ENCODE assay signal across 24 cellular contexts in the genomic region with DNA sequence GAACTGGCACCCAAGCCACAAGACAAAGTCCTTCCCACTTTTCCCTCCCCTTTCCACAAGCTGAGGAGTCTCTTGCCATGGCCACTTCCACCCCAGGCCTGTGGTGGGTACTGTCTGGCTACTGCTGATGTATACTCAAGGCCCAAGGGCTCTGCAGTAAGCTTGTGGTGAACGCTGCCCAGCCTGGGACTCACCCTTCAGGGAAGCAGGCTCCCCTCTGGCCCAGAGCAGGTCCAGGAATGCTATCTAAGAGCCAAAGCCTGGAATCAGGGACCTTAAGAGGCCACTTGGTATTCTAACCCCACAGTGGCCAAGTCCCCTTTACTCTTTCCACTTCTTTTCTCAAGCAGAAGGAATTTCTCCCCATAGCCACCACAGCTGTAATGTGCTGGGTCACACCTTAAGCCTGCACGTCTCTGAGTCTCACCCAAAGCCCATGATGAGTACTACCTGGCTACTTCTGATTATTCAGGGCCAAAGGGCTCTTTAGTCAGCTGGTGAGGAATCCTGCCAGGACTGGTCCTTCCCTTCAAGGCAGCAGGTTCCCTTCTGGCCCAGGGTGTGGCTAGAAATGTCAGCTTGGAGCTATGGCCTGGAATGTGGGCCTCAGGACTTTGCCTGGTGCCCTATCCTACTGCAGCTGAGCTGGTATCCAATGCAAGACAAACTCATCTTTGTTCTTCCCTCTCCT. TPM values are rescaled to one million over a fixed set of nuclear protein-coding genes. Genes with fewer than 3 reads are reported as not detected.
DNase-seq lines count a peak whose midpoint lies in the region; ATAC-seq and TF ChIP-seq lines count a peak whose summit lies in the region.
"Had no signal": no experiment of that assay in that cellular context is flagged by ENCODE, and none has a peak within 500 bp of the region (broad histone marks: within the 10 kb centered on the region; RNA-seq: fewer than 3 reads in every experiment).

No MANE protein-coding gene starts in this region.

- TF ChIP-seq POLR2A in upper lobe of left lung (IDR thresholded peaks at IDR 0.05): no peak

- no peak overlapping the region for H2AFZ ChIP-seq in mesenchymal stem cell (ENCODE audit: low read depth, low read length)

- no peak overlapping the region for H2BK12ac ChIP-seq in mesenchymal stem cell (ENCODE audit: low read length in 2 of 2)

- H3K9ac ChIP-seq in mesenchymal stem cell (ENCODE audit: low read length): no peak overlapping the region

- H3K9me3 Mint-ChIP-seq in activated T-cell treated with anti-CD3 and anti-CD28 coated beads, Interleukin-2, amount 50 U/mL, for 24 hours: peaks cover 12% of the 10 kb centered on the region
- H3K9me3 Mint-ChIP-seq in activated T-cell treated with anti-CD3 and anti-CD28 coated beads, Interleukin-2, amount 50 U/mL, for 72 hours: peaks cover 5 to 8% of the 10 kb centered on the region in 2 donors

- ATAC-seq in activated T-cell treated with anti-CD3 and anti-CD28 coated beads, Interleukin-2, amount 50 U/mL, for 72 hours (replicated peaks in 1 of 2): no peak
- no peak for ATAC-seq in upper lobe of left lung (ENCODE audit: low FRiP score in 2 of 2)
- ATAC-seq: activated CD8-positive, alpha-beta T cell treated with anti-CD3 and anti-CD28 coated beads, Interleukin-2, amount 10 ng/mL, durations not matched to agents 7 days and 5 days; gastroesophageal sphincter; natural killer cell; Panc1 had no signal

- H4K8ac ChIP-seq in mesenchymal stem cell (ENCODE audit: low read length): no peak overlapping the region

- H3K36me3 Mint-ChIP-seq in activated T-cell treated with anti-CD3 and anti-CD28 coated beads, Interleukin-2, amount 50 U/mL, for 24 hours (ENCODE audit: low read depth): peaks cover 52% of the 10 kb centered on the region
- H3K36me3 Mint-ChIP-seq in activated T-cell treated with anti-CD3 and anti-CD28 coated beads, Interleukin-2, amount 50 U/mL, for 72 hours (ENCODE audit: insufficient read depth in 2 of 2): peaks cover 20 to 43% of the 10 kb centered on the region in 2 donors

- no peak for DNase-seq in activated T-cell treated with anti-CD3 and anti-CD28 coated beads, Interleukin-2, amount 50 U/mL, for 24 hours
- DNase-seq in activated T-cell treated with anti-CD3 and anti-CD28 coated beads, Interleukin-2, amount 50 U/mL, for 72 hours: no peak
- DNase-seq in epithelial cell of esophagus (ENCODE audit: low read depth) (peak; percentile 86), mesenchymal stem cell (no peak), upper lobe of left lung (peak in 1 of 2 donors; percentile 83), mesenteric fat pad (ENCODE audit: low spot score) (no peak), NCI-H748 (lab: John Stamatoyannopoulos, UW; ENCODE audit: unreplicated experiment) (no peak), iPS-NIHi7 (ENCODE audit: extremely low spot score) (no peak)
- DNase-seq: activated CD4-positive, CD25-positive, alpha-beta regulatory T cell treated with anti-CD3 and anti-CD28 coated beads, Interleukin-2, amount 50 U/mL, for 72 hours; activated CD8-positive, alpha-beta T cell treated with anti-CD3 and anti-CD28 coated beads, Interleukin-2, amount 10 ng/mL, durations not matched to agents 7 days and 5 days; adrenal gland; brain microvascular endothelial cell; CD4-positive, alpha-beta T cell; effector memory CD4-positive, alpha-beta T cell; kidney; mesendoderm; natural killer cell; NCI-H510A; NK-92 treated with Interleukin-12 subunit alpha and Interleukin-12 subunit beta, amount 100 ng/mL, for 24 hours; stimulated activated naive CD4-positive, alpha-beta T cell treated with Interleukin-2 at 50 U/mL for 16 hours had no signal

- H2BK15ac ChIP-seq in mesenchymal stem cell (ENCODE audit: low read depth, poor library complexity, severe bottlenecking): no peak overlapping the region

- no peak overlapping the region for H2BK5ac ChIP-seq in mesenchymal stem cell (ENCODE audit: low read depth, low read length, poor library complexity, severe bottlenecking)

- no peak for TF ChIP-seq EP300 in upper lobe of left lung (IDR thresholded peaks at IDR 0.05)

- H3K9me3 ChIP-seq in mesenchymal stem cell (ENCODE audit: control insufficient read depth, low read length) (peaks cover 3% of the 10 kb centered on the region), upper lobe of left lung (no peaks in the 10 kb centered on the region)
- H3K9me3 ChIP-seq: adrenal gland had no signal

- H3K27ac ChIP-seq in mesenchymal stem cell (ENCODE audit: low read length, poor library complexity, severe bottlenecking) (no peak overlapping the region), upper lobe of left lung (peak overlapping the region in 3 of 4 donors; percentile 48 to 59 (median 55))
- H3K27ac ChIP-seq: 22Rv1, adrenal gland, brain microvascular endothelial cell, gastroesophageal sphincter, right atrium auricular region had no signal

- no peak overlapping the region for H3K23ac ChIP-seq in mesenchymal stem cell (ENCODE audit: low read length in 2 of 2)

- peak overlapping the region; percentile 8 for H4K91ac ChIP-seq in mesenchymal stem cell (ENCODE audit: low read length)

- H3K27me3 Mint-ChIP-seq in activated T-cell treated with anti-CD3 and anti-CD28 coated beads, Interleukin-2, amount 50 U/mL, for 24 hours: no peaks in the 10 kb centered on the region
- H3K27me3 Mint-ChIP-seq in activated T-cell treated with anti-CD3 and anti-CD28 coated beads, Interleukin-2, amount 50 U/mL, for 72 hours (ENCODE audit: low read depth): no peaks in the 10 kb centered on the region
- H3K27me3 Mint-ChIP-seq: CD4-positive, alpha-beta T cell had no signal

- H3K27ac Mint-ChIP-seq in activated T-cell treated with anti-CD3 and anti-CD28 coated beads, Interleukin-2, amount 50 U/mL, for 24 hours: peak overlapping the region; percentile 7
- H3K27ac Mint-ChIP-seq in activated T-cell treated with anti-CD3 and anti-CD28 coated beads, Interleukin-2, amount 50 U/mL, for 72 hours: no peak overlapping the region
- H3K27ac Mint-ChIP-seq: CD4-positive, alpha-beta T cell had no signal

- no peak for TF ChIP-seq CTCF in epithelial cell of esophagus (IDR thresholded peaks at IDR 0.05; ENCODE audit: insufficient read depth, low read depth, low read length, missing control alignments)
- no peak for TF ChIP-seq CTCF in upper lobe of left lung (IDR thresholded peaks at IDR 0.05)

- H3K4me2 ChIP-seq in mesenchymal stem cell (ENCODE audit: low read length, poor library complexity, severe bottlenecking): no peak overlapping the region

- H2BK120ac ChIP-seq in mesenchymal stem cell (ENCODE audit: low read depth, low read length): no peak overlapping the region

- H3K36me3 ChIP-seq in mesenchymal stem cell (ENCODE audit: control insufficient read depth in 1 of 2, insufficient read depth in 2 of 2, low read depth in 1 of 2, low read length in 2 of 2): peaks cover 0 to 4% of the 10 kb centered on the region in 2 experiments
- no peaks in the 10 kb centered on the region for H3K36me3 ChIP-seq in upper lobe of left lung
- H3K36me3 ChIP-seq: adrenal gland, gastroesophageal sphincter, right atrium auricular region had no signal

- H3K4me1 ChIP-seq in mesenchymal stem cell (ENCODE audit: control insufficient read depth, insufficient read depth, low read depth, low read length): no peaks in the 10 kb centered on the region
- H3K4me1 ChIP-seq in upper lobe of left lung: peaks cover 3 to 21% (median 14%) of the 10 kb centered on the region in 4 donors
- H3K4me1 ChIP-seq: right atrium auricular region had no signal

- H3K79me1 ChIP-seq in mesenchymal stem cell (replicated peaks; ENCODE audit: low read length, poor library complexity, severe bottlenecking): peaks cover 3% of the 10 kb centered on the region

- H3K4me1 Mint-ChIP-seq in activated T-cell treated with anti-CD3 and anti-CD28 coated beads, Interleukin-2, amount 50 U/mL, for 24 hours (ENCODE audit: low read depth): peaks cover 26% of the 10 kb centered on the region
- H3K4me1 Mint-ChIP-seq in activated T-cell treated with anti-CD3 and anti-CD28 coated beads, Interleukin-2, amount 50 U/mL, for 72 hours (ENCODE audit: low read depth): peaks cover 30% of the 10 kb centered on the region

- H3K4ac ChIP-seq in mesenchymal stem cell (ENCODE audit: low read depth in 1 of 2, low read length in 2 of 2): no peak overlapping the region

- WGBS in mesenchymal stem cell: 81% methylated on average over 2 of the region's 2 CpGs
- WGBS in upper lobe of left lung, 2 donors: 57 to 66% methylated on average over 1 to 2 of the region's 2 CpGs

- no peak overlapping the region for H3K14ac ChIP-seq in mesenchymal stem cell (ENCODE audit: low read length in 2 of 2)

- H2AK5ac ChIP-seq in mesenchymal stem cell (ENCODE audit: low read length, severe bottlenecking): no peak overlapping the region

- no peak overlapping the region for H3K18ac ChIP-seq in mesenchymal stem cell (ENCODE audit: low read depth in 1 of 2, low read length in 2 of 2)

- no peak overlapping the region for H3K4me3 Mint-ChIP-seq in activated T-cell treated with anti-CD3 and anti-CD28 coated beads, Interleukin-2, amount 50 U/mL, for 24 hours
- no peak overlapping the region for H3K4me3 Mint-ChIP-seq in activated T-cell treated with anti-CD3 and anti-CD28 coated beads, Interleukin-2, amount 50 U/mL, for 72 hours
- H3K4me3 Mint-ChIP-seq: activated CD8-positive, alpha-beta T cell treated with anti-CD3 and anti-CD28 coated beads, Interleukin-2, amount 10 ng/mL, durations not matched to agents 7 days and 5 days; CD4-positive, alpha-beta T cell; natural killer cell had no signal

- H3K27me3 ChIP-seq in mesenchymal stem cell (ENCODE audit: control insufficient read depth in 1 of 2, insufficient read depth in 1 of 2, low read length in 2 of 2) (no peaks in the 10 kb centered on the region), upper lobe of left lung (no peaks in the 10 kb centered on the region)
- H3K27me3 ChIP-seq: adrenal gland, brain microvascular endothelial cell, right atrium auricular region had no signal

- H3K4me3 ChIP-seq in epithelial cell of esophagus (ENCODE audit: low read length) (no peak overlapping the region), mesenchymal stem cell (ENCODE audit: insufficient read depth in 1 of 2, low read depth in 1 of 2, low read length in 2 of 2) (no peak overlapping the region), upper lobe of left lung (no peak overlapping the region)
- H3K4me3 ChIP-seq: adrenal gland, gastroesophageal sphincter, right atrium auricular region had no signal

RNA-seq across cellular contexts. Expression of gene PATL2, which starts 4.0 kb away (rescaled TPM):
- 10 to 100 TPM; 50.8 to 52.9 TPM for total RNA-seq in activated T-cell treated with anti-CD3 and anti-CD28 coated beads, Interleukin-2, amount 50 U/mL, for 72 hours
- 0.17 TPM for polyA plus RNA-seq in mesenchymal stem cell (2013, experiment 1 of 2)
- polyA plus RNA-seq in mesenchymal stem cell (2013, experiment 2 of 2): 0.48 TPM
- 10 to 100 TPM in 2 of 6 donors, 1 to 10 TPM in 4; 2.6 to 30.4 (median 7.8) TPM for total RNA-seq in upper lobe of left lung
- 2.2 TPM for total RNA-seq in mesenteric fat pad

RNA-seq across cellular contexts. Expression of gene B2M, which starts 4.2 kb away (rescaled TPM):
- total RNA-seq in activated T-cell treated with anti-CD3 and anti-CD28 coated beads, Interleukin-2, amount 50 U/mL, for 72 hours: 1,000 to 10,000 TPM; 5,611 to 6,275 TPM
- 2,564 TPM for polyA plus RNA-seq in mesenchymal stem cell (2013, experiment 1 of 2)
- polyA plus RNA-seq in mesenchymal stem cell (2013, experiment 2 of 2): 2,876 TPM
- total RNA-seq in upper lobe of left lung (1,000 to 10,000 TPM in 5 of 6 donors, 100 to 1,000 TPM in 1; 963 to 7,115 (median 3,598) TPM), mesenteric fat pad (2,407 TPM)

RNA-seq across cellular contexts. Expression of gene TRIM69, which starts 29.2 kb away (rescaled TPM):
- total RNA-seq in activated T-cell treated with anti-CD3 and anti-CD28 coated beads, Interleukin-2, amount 50 U/mL, for 72 hours: 10 to 100 TPM; 86.1 to 92.9 TPM
- 7.6 TPM for polyA plus RNA-seq in mesenchymal stem cell (2013, experiment 1 of 2)
- polyA plus RNA-seq in mesenchymal stem cell (2013, experiment 2 of 2): 7.0 TPM
- total RNA-seq in upper lobe of left lung: 10 to 100 TPM; 10.3 to 29.3 (median 18.3) TPM
- total RNA-seq in mesenteric fat pad: 18.1 TPM

RNA-seq across cellular contexts. Expression of gene SPG11, which starts 43.6 kb away (rescaled TPM):
- total RNA-seq in activated T-cell treated with anti-CD3 and anti-CD28 coated beads, Interleukin-2, amount 50 U/mL, for 72 hours: 100 to 1,000 TPM; 127 to 134 TPM
- polyA plus RNA-seq in mesenchymal stem cell (2013, experiment 1 of 2): 17.0 TPM
- polyA plus RNA-seq in mesenchymal stem cell (2013, experiment 2 of 2): 14.2 TPM
- 100 to 1,000 TPM in 3 of 6 donors, 10 to 100 TPM in 3; 81.6 to 161 (median 97.4) TPM for total RNA-seq in upper lobe of left lung
- 72.1 TPM for total RNA-seq in mesenteric fat pad
